Comparison of ENCODE assay signal across 1 cellular context in genomic region chr11:120335928-120336640, GRCh38.
A peak's percentile ranks its signal among the peaks of the same experiment; 100 is the strongest.
TF ChIP-seq lines count a peak whose summit lies in the region.

A gene with protein sequence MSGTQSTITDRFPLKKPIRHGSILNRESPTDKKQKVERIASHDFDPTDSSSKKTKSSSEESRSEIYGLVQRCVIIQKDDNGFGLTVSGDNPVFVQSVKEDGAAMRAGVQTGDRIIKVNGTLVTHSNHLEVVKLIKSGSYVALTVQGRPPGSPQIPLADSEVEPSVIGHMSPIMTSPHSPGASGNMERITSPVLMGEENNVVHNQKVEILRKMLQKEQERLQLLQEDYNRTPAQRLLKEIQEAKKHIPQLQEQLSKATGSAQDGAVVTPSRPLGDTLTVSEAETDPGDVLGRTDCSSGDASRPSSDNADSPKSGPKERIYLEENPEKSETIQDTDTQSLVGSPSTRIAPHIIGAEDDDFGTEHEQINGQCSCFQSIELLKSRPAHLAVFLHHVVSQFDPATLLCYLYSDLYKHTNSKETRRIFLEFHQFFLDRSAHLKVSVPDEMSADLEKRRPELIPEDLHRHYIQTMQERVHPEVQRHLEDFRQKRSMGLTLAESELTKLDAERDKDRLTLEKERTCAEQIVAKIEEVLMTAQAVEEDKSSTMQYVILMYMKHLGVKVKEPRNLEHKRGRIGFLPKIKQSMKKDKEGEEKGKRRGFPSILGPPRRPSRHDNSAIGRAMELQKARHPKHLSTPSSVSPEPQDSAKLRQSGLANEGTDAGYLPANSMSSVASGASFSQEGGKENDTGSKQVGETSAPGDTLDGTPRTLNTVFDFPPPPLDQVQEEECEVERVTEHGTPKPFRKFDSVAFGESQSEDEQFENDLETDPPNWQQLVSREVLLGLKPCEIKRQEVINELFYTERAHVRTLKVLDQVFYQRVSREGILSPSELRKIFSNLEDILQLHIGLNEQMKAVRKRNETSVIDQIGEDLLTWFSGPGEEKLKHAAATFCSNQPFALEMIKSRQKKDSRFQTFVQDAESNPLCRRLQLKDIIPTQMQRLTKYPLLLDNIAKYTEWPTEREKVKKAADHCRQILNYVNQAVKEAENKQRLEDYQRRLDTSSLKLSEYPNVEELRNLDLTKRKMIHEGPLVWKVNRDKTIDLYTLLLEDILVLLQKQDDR (N-terminal part only) (plus strand): TSS chr11:120336413. CDS start chr11:120337244, 831 bp downstream.

TF ChIP-seq in K562, 482 proteins besides CTCF, POLR2A, EP300 and RAD21 (continued from another document and continues in another):
- TF ChIP-seq, protein P1, sequence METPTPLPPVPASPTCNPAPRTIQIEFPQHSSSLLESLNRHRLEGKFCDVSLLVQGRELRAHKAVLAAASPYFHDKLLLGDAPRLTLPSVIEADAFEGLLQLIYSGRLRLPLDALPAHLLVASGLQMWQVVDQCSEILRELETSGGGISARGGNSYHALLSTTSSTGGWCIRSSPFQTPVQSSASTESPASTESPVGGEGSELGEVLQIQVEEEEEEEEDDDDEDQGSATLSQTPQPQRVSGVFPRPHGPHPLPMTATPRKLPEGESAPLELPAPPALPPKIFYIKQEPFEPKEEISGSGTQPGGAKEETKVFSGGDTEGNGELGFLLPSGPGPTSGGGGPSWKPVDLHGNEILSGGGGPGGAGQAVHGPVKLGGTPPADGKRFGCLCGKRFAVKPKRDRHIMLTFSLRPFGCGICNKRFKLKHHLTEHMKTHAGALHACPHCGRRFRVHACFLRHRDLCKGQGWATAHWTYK (CRISPR knock-in tag; IDR thresholded peaks at IDR 0.05), result peak; percentile 31; the same call in 1 of the 2 replicates
- TF ChIP-seq ZNF717 (CRISPR knock-in tag; IDR thresholded peaks at IDR 0.05) (no peak), MYNN (IDR thresholded peaks at IDR 0.05) (no peak), MYNN (CRISPR knock-in tag; IDR thresholded peaks at IDR 0.05) (no peak), PCBP2 (IDR thresholded peaks at IDR 0.05; ENCODE audit: low read depth, low read length, poor library complexity, severe bottlenecking) (no peak), ZNF551 (CRISPR knock-in tag; IDR thresholded peaks at IDR 0.05) (no peak), ZNF197 (CRISPR knock-in tag; IDR thresholded peaks at IDR 0.05; ENCODE audit: low read depth) (0 out of 2 replicates have a peak, but pooled peaks have one; percentile 75), ZFP36 (IDR thresholded peaks at IDR 0.05; ENCODE audit: low read depth, low read length, partially characterized antibody) (no peak), RUNX1 (IDR thresholded peaks at IDR 0.05; ENCODE audit: low read depth) (no peak), PTBP1 (IDR thresholded peaks at IDR 0.05; ENCODE audit: low read depth, low read length) (no peak), FOXJ2 (tag; IDR thresholded peaks at IDR 0.05) (peak; percentile 66; the same call in 1 of the 2 replicates), RFX5 (IDR thresholded peaks at IDR 0.05; ENCODE audit: low read depth, low read length) (no peak), NUFIP1 (IDR thresholded peaks at IDR 0.05; ENCODE audit: partially characterized antibody) (no peak), ZNF140 (CRISPR knock-in tag; IDR thresholded peaks at IDR 0.05) (no peak), TRIM25 (IDR thresholded peaks at IDR 0.05; ENCODE audit: borderline replicate concordance) (no peak), HOXB6 (CRISPR knock-in tag; IDR thresholded peaks at IDR 0.05; ENCODE audit: borderline replicate concordance) (no peak), TRIM28 (IDR thresholded peaks at IDR 0.05) (no peak; the same call in 1 of the 2 replicates), BRD9 (IDR thresholded peaks at IDR 0.05; ENCODE audit: low read depth, partially characterized antibody) (peak; percentile 77), BMI1 (IDR thresholded peaks at IDR 0.05; ENCODE audit: low read length) (no peak), MIER1 (IDR thresholded peaks at IDR 0.05; ENCODE audit: low read depth) (no peak), SAP30 (IDR thresholded peaks at IDR 0.05; ENCODE audit: borderline replicate concordance, insufficient read depth, low read depth, low read length, poor library complexity, severe bottlenecking) (no peak), BCOR (IDR thresholded peaks at IDR 0.05) (peak; percentile 58; the same call in 1 of the 2 replicates), HMGXB4 (CRISPR knock-in tag; IDR thresholded peaks at IDR 0.05) (peak; percentile 78; the same call in 1 of the 2 replicates), PKNOX1 (IDR thresholded peaks at IDR 0.05) (no peak), ZNF354B (CRISPR knock-in tag; IDR thresholded peaks at IDR 0.05) (no peak), CSDE1 (IDR thresholded peaks at IDR 0.05) (no peak), ZC3H11A (IDR thresholded peaks at IDR 0.05; ENCODE audit: low read depth, low read length) (no peak), ZNF165 (CRISPR knock-in tag; IDR thresholded peaks at IDR 0.05; ENCODE audit: borderline replicate concordance) (no peak), DIDO1 (tag; IDR thresholded peaks at IDR 0.05; ENCODE audit: low read depth) (no peak), RNF2 (IDR thresholded peaks at IDR 0.05) (no peak)
- TF ChIP-seq, protein P2, sequence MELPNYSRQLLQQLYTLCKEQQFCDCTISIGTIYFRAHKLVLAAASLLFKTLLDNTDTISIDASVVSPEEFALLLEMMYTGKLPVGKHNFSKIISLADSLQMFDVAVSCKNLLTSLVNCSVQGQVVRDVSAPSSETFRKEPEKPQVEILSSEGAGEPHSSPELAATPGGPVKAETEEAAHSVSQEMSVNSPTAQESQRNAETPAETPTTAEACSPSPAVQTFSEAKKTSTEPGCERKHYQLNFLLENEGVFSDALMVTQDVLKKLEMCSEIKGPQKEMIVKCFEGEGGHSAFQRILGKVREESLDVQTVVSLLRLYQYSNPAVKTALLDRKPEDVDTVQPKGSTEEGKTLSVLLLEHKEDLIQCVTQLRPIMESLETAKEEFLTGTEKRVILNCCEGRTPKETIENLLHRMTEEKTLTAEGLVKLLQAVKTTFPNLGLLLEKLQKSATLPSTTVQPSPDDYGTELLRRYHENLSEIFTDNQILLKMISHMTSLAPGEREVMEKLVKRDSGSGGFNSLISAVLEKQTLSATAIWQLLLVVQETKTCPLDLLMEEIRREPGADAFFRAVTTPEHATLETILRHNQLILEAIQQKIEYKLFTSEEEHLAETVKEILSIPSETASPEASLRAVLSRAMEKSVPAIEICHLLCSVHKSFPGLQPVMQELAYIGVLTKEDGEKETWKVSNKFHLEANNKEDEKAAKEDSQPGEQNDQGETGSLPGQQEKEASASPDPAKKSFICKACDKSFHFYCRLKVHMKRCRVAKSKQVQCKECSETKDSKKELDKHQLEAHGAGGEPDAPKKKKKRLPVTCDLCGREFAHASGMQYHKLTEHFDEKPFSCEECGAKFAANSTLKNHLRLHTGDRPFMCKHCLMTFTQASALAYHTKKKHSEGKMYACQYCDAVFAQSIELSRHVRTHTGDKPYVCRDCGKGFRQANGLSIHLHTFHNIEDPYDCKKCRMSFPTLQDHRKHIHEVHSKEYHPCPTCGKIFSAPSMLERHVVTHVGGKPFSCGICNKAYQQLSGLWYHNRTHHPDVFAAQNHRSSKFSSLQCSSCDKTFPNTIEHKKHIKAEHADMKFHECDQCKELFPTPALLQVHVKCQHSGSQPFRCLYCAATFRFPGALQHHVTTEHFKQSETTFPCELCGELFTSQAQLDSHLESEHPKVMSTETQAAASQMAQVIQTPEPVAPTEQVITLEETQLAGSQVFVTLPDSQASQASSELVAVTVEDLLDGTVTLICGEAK (IDR thresholded peaks at IDR 0.05), result peak; percentile 79
- TF ChIP-seq, protein P2 (CRISPR knock-in tag; IDR thresholded peaks at IDR 0.05), result no peak
- TF ChIP-seq, protein P3, sequence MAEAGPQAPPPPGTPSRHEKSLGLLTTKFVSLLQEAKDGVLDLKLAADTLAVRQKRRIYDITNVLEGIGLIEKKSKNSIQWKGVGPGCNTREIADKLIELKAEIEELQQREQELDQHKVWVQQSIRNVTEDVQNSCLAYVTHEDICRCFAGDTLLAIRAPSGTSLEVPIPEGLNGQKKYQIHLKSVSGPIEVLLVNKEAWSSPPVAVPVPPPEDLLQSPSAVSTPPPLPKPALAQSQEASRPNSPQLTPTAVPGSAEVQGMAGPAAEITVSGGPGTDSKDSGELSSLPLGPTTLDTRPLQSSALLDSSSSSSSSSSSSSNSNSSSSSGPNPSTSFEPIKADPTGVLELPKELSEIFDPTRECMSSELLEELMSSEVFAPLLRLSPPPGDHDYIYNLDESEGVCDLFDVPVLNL (CRISPR knock-in tag; IDR thresholded peaks at IDR 0.05; ENCODE audit: low read depth), result no peak
- TF ChIP-seq, protein P4, sequence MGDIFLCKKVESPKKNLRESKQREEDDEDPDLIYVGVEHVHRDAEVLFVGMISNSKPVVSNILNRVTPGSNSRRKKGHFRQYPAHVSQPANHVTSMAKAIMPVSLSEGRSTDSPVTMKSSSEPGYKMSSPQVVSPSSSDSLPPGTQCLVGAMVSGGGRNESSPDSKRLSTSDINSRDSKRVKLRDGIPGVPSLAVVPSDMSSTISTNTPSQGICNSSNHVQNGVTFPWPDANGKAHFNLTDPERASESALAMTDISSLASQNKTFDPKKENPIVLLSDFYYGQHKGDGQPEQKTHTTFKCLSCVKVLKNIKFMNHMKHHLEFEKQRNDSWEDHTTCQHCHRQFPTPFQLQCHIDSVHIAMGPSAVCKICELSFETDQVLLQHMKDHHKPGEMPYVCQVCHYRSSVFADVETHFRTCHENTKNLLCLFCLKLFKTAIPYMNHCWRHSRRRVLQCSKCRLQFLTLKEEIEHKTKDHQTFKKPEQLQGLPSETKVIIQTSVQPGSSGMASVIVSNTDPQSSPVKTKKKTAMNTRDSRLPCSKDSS (IDR thresholded peaks at IDR 0.05; ENCODE audit: low read depth, partially characterized antibody), result no peak
- TF ChIP-seq, protein P5, sequence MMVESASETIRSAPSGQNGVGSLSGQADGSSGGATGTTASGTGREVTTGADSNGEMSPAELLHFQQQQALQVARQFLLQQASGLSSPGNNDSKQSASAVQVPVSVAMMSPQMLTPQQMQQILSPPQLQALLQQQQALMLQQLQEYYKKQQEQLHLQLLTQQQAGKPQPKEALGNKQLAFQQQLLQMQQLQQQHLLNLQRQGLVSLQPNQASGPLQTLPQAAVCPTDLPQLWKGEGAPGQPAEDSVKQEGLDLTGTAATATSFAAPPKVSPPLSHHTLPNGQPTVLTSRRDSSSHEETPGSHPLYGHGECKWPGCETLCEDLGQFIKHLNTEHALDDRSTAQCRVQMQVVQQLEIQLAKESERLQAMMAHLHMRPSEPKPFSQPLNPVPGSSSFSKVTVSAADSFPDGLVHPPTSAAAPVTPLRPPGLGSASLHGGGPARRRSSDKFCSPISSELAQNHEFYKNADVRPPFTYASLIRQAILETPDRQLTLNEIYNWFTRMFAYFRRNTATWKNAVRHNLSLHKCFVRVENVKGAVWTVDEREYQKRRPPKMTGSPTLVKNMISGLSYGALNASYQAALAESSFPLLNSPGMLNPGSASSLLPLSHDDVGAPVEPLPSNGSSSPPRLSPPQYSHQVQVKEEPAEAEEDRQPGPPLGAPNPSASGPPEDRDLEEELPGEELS (CRISPR knock-in tag; IDR thresholded peaks at IDR 0.05; ENCODE audit: borderline replicate concordance), result no peak
